ENCODE assay signal across 20 cellular contexts in genomic region chr7:115178831-115179230, GRCh38.
DNase-seq lines count a peak whose midpoint lies in the region; ATAC-seq and TF ChIP-seq lines count a peak whose summit lies in the region.
"Had no signal": no experiment of that assay in that cellular context is flagged by ENCODE, and none has a peak within 500 bp of the region (broad histone marks: within the 10 kb centered on the region; RNA-seq: fewer than 3 reads in every experiment).

No MANE protein-coding gene starts in this region.

- peak overlapping the region; percentile 57 to 79 (median 77) for H3K27ac ChIP-seq in thyroid gland
- H3K27ac ChIP-seq: adrenal gland had no signal

- H3K4me1 Mint-ChIP-seq in chondrocyte (ENCODE audit: low read depth): peaks cover 6% of the 10 kb centered on the region

- H3K4me1 ChIP-seq in thyroid gland: peaks cover 10 to 23% of the 10 kb centered on the region in 2 donors
- H3K4me1 ChIP-seq: adrenal gland had no signal

- peak overlapping the region; percentile 10 for H3K27ac Mint-ChIP-seq in chondrocyte (ENCODE audit: unreplicated experiment)
- H3K27ac Mint-ChIP-seq: activated B cell treated with CpG ODN at 0.5 μM for 24 hours; activated CD4-positive, alpha-beta memory T cell treated with anti-CD3 and anti-CD28 coated beads for 36 hours; dendritic cell treated with granulocyte-macrophage colony-stimulating factor and Interleukin-4, amounts not matched to agents 40 ng/mL and 50 ng/mL, for 4 days; natural killer cell had no signal

- H3K36me3 ChIP-seq in kidney epithelial cell (ENCODE audit: control insufficient read depth, insufficient read depth, low read length): no peaks in the 10 kb centered on the region
- no peaks in the 10 kb centered on the region for H3K36me3 ChIP-seq in thyroid gland
- H3K36me3 ChIP-seq: adrenal gland had no signal

- H3K36me3 Mint-ChIP-seq in chondrocyte (ENCODE audit: low read depth): no peaks in the 10 kb centered on the region
- H3K36me3 Mint-ChIP-seq: activated CD4-positive, alpha-beta memory T cell treated with anti-CD3 and anti-CD28 coated beads for 36 hours; natural killer cell had no signal

- TF ChIP-seq POLR2A in thyroid gland (IDR thresholded peaks at IDR 0.05): no peak

- H3K4me3 ChIP-seq in kidney epithelial cell (ENCODE audit: low read depth, low read length): no peak overlapping the region
- no peak overlapping the region for H3K4me3 ChIP-seq in thyroid gland (replicated peaks in 1 of 3)
- H3K4me3 ChIP-seq: adrenal gland had no signal

- TF ChIP-seq CTCF in chondrocyte (IDR thresholded peaks at IDR 0.05) (no peak), kidney epithelial cell (IDR thresholded peaks at IDR 0.05; ENCODE audit: insufficient read depth, low read length, poor library complexity, severe bottlenecking) (no peak), thyroid gland (IDR thresholded peaks at IDR 0.05) (no peak), omental fat pad (IDR thresholded peaks at IDR 0.05) (no peak)

- peaks cover under 1% of the 10 kb centered on the region for H3K9me3 Mint-ChIP-seq in chondrocyte (ENCODE audit: low read depth)
- H3K9me3 Mint-ChIP-seq: activated B cell treated with CpG ODN at 0.5 μM for 24 hours; activated CD4-positive, alpha-beta memory T cell treated with anti-CD3 and anti-CD28 coated beads for 36 hours; dendritic cell treated with granulocyte-macrophage colony-stimulating factor and Interleukin-4, amounts not matched to agents 40 ng/mL and 50 ng/mL, for 4 days; natural killer cell had no signal

- peak; percentile 42 for DNase-seq in NCI-H748 (lab: John Stamatoyannopoulos, UW; ENCODE audit: unreplicated experiment)
- DNase-seq in NCI-H748 treated with DMSO at 0.1 percent for 48 hours (lab: John Stamatoyannopoulos, UW): no peak
- DNase-seq in chondrocyte (ENCODE audit: low spot score): no peak
- peak; percentile 28 for DNase-seq in kidney epithelial cell (ENCODE audit: low read depth)
- DNase-seq in thyroid gland: peak; percentile 29 to 35
- DNase-seq in activated naive CD4-positive, alpha-beta T cell (lab: John Stamatoyannopoulos, UW): no peak
- no peak for DNase-seq in omental fat pad (ENCODE audit: low spot score)
- no peak for DNase-seq in glomerular visceral epithelial cell (ENCODE audit: extremely low spot score)
- DNase-seq: activated B cell treated with CpG ODN at 0.5 μM for 24 hours; activated CD4-positive, alpha-beta memory T cell treated with anti-CD3 and anti-CD28 coated beads for 36 hours; activated effector memory CD4-positive, alpha-beta T cell treated with anti-CD3 and anti-CD28 coated beads, Interleukin-2, amount 50 U/mL, for 16 hours; adrenal gland; left colon; natural killer cell; NCI-H1092 treated with DMSO at 0.1 percent for 48 hours; NCI-H2081 treated with DMSO at 0.1 percent for 48 hours; NCI-H510A treated with DMSO at 0.1 percent for 48 hours; substantia nigra; T1000 had no signal

- H3K27me3 Mint-ChIP-seq in chondrocyte (ENCODE audit: low read depth): no peaks in the 10 kb centered on the region
- H3K27me3 Mint-ChIP-seq: activated CD4-positive, alpha-beta memory T cell treated with anti-CD3 and anti-CD28 coated beads for 36 hours; dendritic cell treated with granulocyte-macrophage colony-stimulating factor and Interleukin-4, amounts not matched to agents 40 ng/mL and 50 ng/mL, for 4 days had no signal

- H3K9me3 ChIP-seq in thyroid gland: no peaks in the 10 kb centered on the region
- H3K9me3 ChIP-seq: adrenal gland had no signal

- no peak for ATAC-seq in omental fat pad (ENCODE audit: low FRiP score)
- ATAC-seq: left colon, natural killer cell had no signal

- H3K4me3 Mint-ChIP-seq in chondrocyte (ENCODE audit: unreplicated experiment): no peak overlapping the region
- H3K4me3 Mint-ChIP-seq: activated B cell treated with CpG ODN at 0.5 μM for 24 hours; activated CD4-positive, alpha-beta memory T cell treated with anti-CD3 and anti-CD28 coated beads for 36 hours; dendritic cell treated with granulocyte-macrophage colony-stimulating factor and Interleukin-4, amounts not matched to agents 40 ng/mL and 50 ng/mL, for 4 days; natural killer cell had no signal

- no peaks in the 10 kb centered on the region for H3K27me3 ChIP-seq in kidney epithelial cell (ENCODE audit: control insufficient read depth, insufficient read depth, low read length)
- H3K27me3 ChIP-seq in thyroid gland: no peaks in the 10 kb centered on the region
- H3K27me3 ChIP-seq: adrenal gland had no signal

- intact Hi-C loops in thyroid gland (cut with DNase I): no loop called here

- 5 to 12% methylated on average over 2 of the region's 2 CpGs for WGBS in thyroid gland, 2 donors

Comparison
In these comparisons a context has a peak if more than half of its experiments do, and no peak if none do; other contexts are left out.
1. DNase-seq: peak in NCI-H748 (single experiment), kidney epithelial cell (single experiment) and thyroid gland (2 of 2); none in NCI-H748 treated with DMSO at 0.1 percent for 48 hours (single experiment), chondrocyte (single experiment), activated naive CD4-positive, alpha-beta T cell (0 of 4), omental fat pad (single experiment) and glomerular visceral epithelial cell (single experiment).